14 cellular contexts compared by ENCODE assay signal in genomic region chr2:36147670-36148390, GRCh38.
DNase-seq lines count a peak whose midpoint lies in the region; ATAC-seq and FAIRE-seq lines count a peak whose summit lies in the region.
"Had no signal": no experiment of that assay in that cellular context is flagged by ENCODE, and none has a peak within 500 bp of the region (broad histone marks: within the 10 kb centered on the region; RNA-seq: fewer than 3 reads in every experiment).

No MANE protein-coding gene starts in this region.

- peaks cover 11% of the 10 kb centered on the region for H3K4me1 Mint-ChIP-seq in activated CD4-positive, alpha-beta T cell treated with anti-CD3 and anti-CD28 coated beads for 36 hours

- intact Hi-C loops in activated CD4-positive, alpha-beta T cell treated with anti-CD3 and anti-CD28 coated beads for 36 hours (cut with DNase I, micrococcal nuclease) = loop anchor here (1.0 to 5.0 kb wide), 3 partner anchors 24 to 99 kb away; no protein-coding TSS in a partner anchor

- no peaks in the 10 kb centered on the region for H3K36me3 ChIP-seq in adipocyte (ENCODE audit: control insufficient read depth, insufficient read depth, low read length, severe bottlenecking)
- H3K36me3 ChIP-seq: right atrium auricular region had no signal

- H3K4me3 Mint-ChIP-seq in activated CD4-positive, alpha-beta T cell treated with anti-CD3 and anti-CD28 coated beads for 36 hours = no peak overlapping the region

- H3K9ac ChIP-seq in adipocyte (ENCODE audit: low read length) = no peak overlapping the region

- H3K27me3 ChIP-seq in adipocyte (replicated peaks; ENCODE audit: control insufficient read depth, insufficient read depth, low read length) = no peaks in the 10 kb centered on the region
- H3K27me3 ChIP-seq: foreskin keratinocyte, right atrium auricular region had no signal

- no peak overlapping the region for H3K27ac Mint-ChIP-seq in activated CD4-positive, alpha-beta T cell treated with anti-CD3 and anti-CD28 coated beads for 36 hours

- FAIRE-seq in RCC 7860 (lab: Jason Lieb, UNC) = no peak
- FAIRE-seq: bronchial epithelial cell had no signal

- ATAC-seq in activated CD4-positive, alpha-beta T cell treated with anti-CD3 and anti-CD28 coated beads for 36 hours = peak; percentile 84
- ATAC-seq in GM21576 (IDR thresholded peaks at IDR 0.05; ENCODE audit: unreplicated experiment) = peak; percentile 87
- ATAC-seq in HG03159 (IDR thresholded peaks at IDR 0.05; ENCODE audit: unreplicated experiment) = peak; percentile 87
- ATAC-seq: foreskin keratinocyte had no signal

- H3K4me1 ChIP-seq in adipocyte (ENCODE audit: control insufficient read depth, insufficient read depth, low read length) = no peaks in the 10 kb centered on the region
- H3K4me1 ChIP-seq: foreskin keratinocyte, right atrium auricular region had no signal

- CTCF ChIA-PET in activated CD4-positive, alpha-beta T cell treated with anti-CD3 and anti-CD28 coated beads for 36 hours (lab: Charles Lee) = interaction anchor here (0.7 to 1.5 kb wide), 3 partner anchors 90 to 517 kb away, joined by 3 to 4 read pairs (median 3); no protein-coding TSS in a partner anchor

- POLR2A ChIA-PET in activated CD4-positive, alpha-beta T cell treated with anti-CD3 and anti-CD28 coated beads for 36 hours (lab: Charles Lee) = no interaction called here

- no peaks in the 10 kb centered on the region for H3K36me3 Mint-ChIP-seq in activated CD4-positive, alpha-beta T cell treated with anti-CD3 and anti-CD28 coated beads for 36 hours (ENCODE audit: low read depth)

- no peaks in the 10 kb centered on the region for H3K9me3 ChIP-seq in adipocyte (ENCODE audit: control insufficient read depth, low read length)
- H3K9me3 ChIP-seq: right atrium auricular region had no signal

- no peak overlapping the region for H3K4me3 ChIP-seq in adipocyte (ENCODE audit: low read length)
- H3K4me3 ChIP-seq: lung, right atrium auricular region had no signal

- no peak for DNase-seq in activated CD4-positive, alpha-beta T cell treated with anti-CD3 and anti-CD28 coated beads for 36 hours
- no peak for DNase-seq in activated CD4-positive, alpha-beta T cell treated with anti-CD3 and anti-CD28 coated beads, Interleukin-2, amount 50 U/mL, for 48 hours
- DNase-seq in adipocyte (ENCODE audit: low read depth) = peak; percentile 7
- DNase-seq in RCC 7860 (ENCODE audit: low spot score) = no peak
- DNase-seq in DMS53 treated with DMSO at 0.1 percent for 48 hours (lab: John Stamatoyannopoulos, UW; ENCODE audit: unreplicated experiment) = no peak
- no peak for DNase-seq in NCI-H1092 treated with DMSO at 0.1 percent for 48 hours (lab: John Stamatoyannopoulos, UW)
- DNase-seq: foreskin keratinocyte, NCI-H1417, RPMI8226 had no signal

- no peaks in the 10 kb centered on the region for H3K9me3 Mint-ChIP-seq in activated CD4-positive, alpha-beta T cell treated with anti-CD3 and anti-CD28 coated beads for 36 hours (ENCODE audit: low read depth)

- peaks cover 7% of the 10 kb centered on the region for H3K27me3 Mint-ChIP-seq in activated CD4-positive, alpha-beta T cell treated with anti-CD3 and anti-CD28 coated beads for 36 hours
